ENCODE assay signal across 25 cellular contexts in genomic region chr11:114896594-114896993, GRCh38.
DNase-seq lines count a peak whose midpoint lies in the region; ATAC-seq, FAIRE-seq and TF ChIP-seq lines count a peak whose summit lies in the region.
"Had no signal": no experiment of that assay in that cellular context is flagged by ENCODE, and none has a peak within 500 bp of the region (broad histone marks: within the 10 kb centered on the region; RNA-seq: fewer than 3 reads in every experiment).

No MANE protein-coding gene starts in this region.

- H4K20me1 ChIP-seq in HepG2 (ENCODE audit: insufficient read depth, low read length): no peaks in the 10 kb centered on the region
- H4K20me1 ChIP-seq in H1 (replicated peaks in 1 of 2; ENCODE audit: control insufficient read depth in 1 of 2, insufficient read depth in 2 of 2, low read length in 2 of 2): peaks cover 0 to 1% of the 10 kb centered on the region in 2 experiments
- H4K20me1 ChIP-seq: BLaER1 had no signal

- no peak for TF ChIP-seq CTCF in HepG2 (CRISPR knock-in tag; IDR thresholded peaks at IDR 0.05)
- no peak for TF ChIP-seq CTCF in right lobe of liver (IDR thresholded peaks at IDR 0.05)
- TF ChIP-seq CTCF in H1 (IDR thresholded peaks at IDR 0.05; ENCODE audit: control extremely low read depth in 1 of 3, insufficient read depth in 1 of 3, low read depth in 1 of 3, low read length in 3 of 3): no peak
- no peak for TF ChIP-seq CTCF in brain microvascular endothelial cell (IDR thresholded peaks at IDR 0.05; ENCODE audit: low read depth, low read length, missing control alignments)
- no peak for TF ChIP-seq CTCF in tibial nerve (IDR thresholded peaks at IDR 0.05)

- H3K23me2 ChIP-seq in H1 (ENCODE audit: low read depth, low read length): no peaks in the 10 kb centered on the region

- H3K36me3 ChIP-seq in HepG2 (replicated peaks in 1 of 2; ENCODE audit: control insufficient read depth in 1 of 2, insufficient read depth in 2 of 2, low read length in 2 of 2) (no peaks in the 10 kb centered on the region), right lobe of liver (no peaks in the 10 kb centered on the region), H1 (ENCODE audit: control insufficient read depth in 2 of 4, insufficient read depth in 4 of 4, low read length in 3 of 4) (no peaks in the 10 kb centered on the region), brain microvascular endothelial cell (replicated peaks) (no peaks in the 10 kb centered on the region), tibial nerve (no peaks in the 10 kb centered on the region)
- H3K36me3 ChIP-seq: BE2C, BLaER1 had no signal

- H3K79me1 ChIP-seq in H1 (ENCODE audit: low read depth, low read length): no peaks in the 10 kb centered on the region

- H2BK5ac ChIP-seq in H1 (ENCODE audit: low read depth, low read length): no peak overlapping the region

- H3K9me3 ChIP-seq in HepG2 (ENCODE audit: low read length): no peaks in the 10 kb centered on the region
- no peaks in the 10 kb centered on the region for H3K9me3 ChIP-seq in right lobe of liver
- H3K9me3 ChIP-seq in H1 (ENCODE audit: insufficient read depth in 2 of 2, low read depth in 1 of 2, low read length in 1 of 2): no peaks in the 10 kb centered on the region
- peaks cover 0 to 27% (median 0%) of the 10 kb centered on the region in 4 donors for H3K9me3 ChIP-seq in tibial nerve
- H3K9me3 ChIP-seq: BE2C had no signal

- H3K4me3 ChIP-seq in HepG2 (replicated peaks in 1 of 3; ENCODE audit: insufficient read depth in 1 of 3, low read depth in 2 of 3, low read length in 3 of 3) (no peak overlapping the region), right lobe of liver (no peak overlapping the region), H1 (ENCODE audit: extremely low read depth in 1 of 4, insufficient read depth in 2 of 4, low read depth in 3 of 4, low read length in 4 of 4) (no peak overlapping the region), brain microvascular endothelial cell (ENCODE audit: low read depth, low read length) (no peak overlapping the region), tibial nerve (no peak overlapping the region)
- H3K4me3 ChIP-seq: BLaER1 had no signal

- H4K5ac ChIP-seq in H1 (ENCODE audit: insufficient read length, low read depth, low read length): no peak overlapping the region

- 0 out of 2 replicates have a peak overlapping the region, but pooled peaks have one; percentile 13 for H2AK5ac ChIP-seq in H1 (ENCODE audit: low read depth, low read length)

- H3K79me2 ChIP-seq in HepG2 (ENCODE audit: insufficient read depth, low read length): no peaks in the 10 kb centered on the region
- no peaks in the 10 kb centered on the region for H3K79me2 ChIP-seq in H1 (ENCODE audit: control insufficient read depth in 1 of 2, insufficient read depth in 2 of 2, low read length in 2 of 2)

- H4K8ac ChIP-seq in H1 (ENCODE audit: extremely low read depth, insufficient read depth, low read length): no peak overlapping the region; the same call in 1 of the 2 replicates

- 0% methylated on average over 4 of the region's 4 CpGs for WGBS in HepG2 (ENCODE audit: low lambda C conversion rate)
- WGBS in right lobe of liver (ENCODE audit: insufficient coverage, low coverage, low lambda C conversion rate, missing lambda C conversion rate): 37% methylated on average over 4 of the region's 4 CpGs
- WGBS in H1 (ENCODE audit: extremely low coverage in 1 of 2, insufficient coverage in 1 of 2, insufficient read length in 1 of 2, insufficient replicate concordance in 2 of 2, low coverage in 1 of 2, low lambda C conversion rate in 2 of 2, missing lambda C conversion rate in 1 of 2), 2 experiments: 90% methylated on average over 4 of the region's 4 CpGs; no CpG with 5 or more reads in 1 of the 2 experiments
- WGBS in tibial nerve, 2 donors: 54 to 67% methylated on average over 4 of the region's 4 CpGs

- no peak overlapping the region for H3K14ac ChIP-seq in H1 (ENCODE audit: insufficient read length)

- DNase-seq in HepG2 (ENCODE audit: low spot score): no peak
- no peak for DNase-seq in right lobe of liver
- peak; percentile 6 for DNase-seq in HT1080 (ENCODE audit: low read depth)
- no peak for DNase-seq in H1 (ENCODE audit: low read depth in 1 of 2, low spot score in 2 of 2)
- no peak for DNase-seq in brain microvascular endothelial cell
- DNase-seq in NCI-H1436 treated with DMSO at 0.1 percent for 48 hours (lab: John Stamatoyannopoulos, UW): no peak
- no peak for DNase-seq in tibial nerve (ENCODE audit: low spot score in 2 of 2)
- DNase-seq: 8988T; ACHN; BE2C; C1 segment of cervical spinal cord; CD4-positive, alpha-beta memory T cell; CD4-positive, CD25-positive, alpha-beta regulatory T cell; CD8-positive, alpha-beta memory T cell; COR-L47; DMS 273 treated with DMSO at 0.1 percent for 48 hours; DMS153; DMS53; DMS79; DND-41; GF-D8 had no signal

- H3K23ac ChIP-seq in H1 (ENCODE audit: insufficient read length): no peak overlapping the region

- H4K91ac ChIP-seq in H1 (replicated peaks; ENCODE audit: insufficient read length, low read length): no peak overlapping the region

- in situ Hi-C loops in HepG2 (cut with HindIII; ENCODE audit: extremely low pct_ligation_motif_present, low pct_unique_long_range_greater_than_20kb) (no loop called here), brain microvascular endothelial cell (cut with HindIII; ENCODE audit: low pct_ligation_motif_present, low sequenced_read_pairs) (no loop called here)

- no peak overlapping the region for H3K56ac ChIP-seq in H1 (replicated peaks; ENCODE audit: insufficient read length, low read depth, low read length)

- TF ChIP-seq POLR2A in HepG2 (IDR thresholded peaks at IDR 0.05; ENCODE audit: insufficient read depth in 1 of 2, low read depth in 2 of 2, low read length in 2 of 2) (no peak), right lobe of liver (IDR thresholded peaks at IDR 0.05) (no peak), H1 (IDR thresholded peaks at IDR 0.05; ENCODE audit: control extremely low read depth in 1 of 2, low read depth in 2 of 2, low read length in 2 of 2) (no peak), tibial nerve (IDR thresholded peaks at IDR 0.05) (no peak)

- POLR2A ChIA-PET in HepG2 (lab: Yijun Ruan, JAX): no interaction called here
- POLR2A ChIA-PET in H1 (lab: Charles Lee; ENCODE audit: partially characterized antibody): no interaction called here

- no peak overlapping the region for H3K4me2 ChIP-seq in HepG2 (ENCODE audit: low read depth, low read length)
- H3K4me2 ChIP-seq in H1 (ENCODE audit: insufficient read depth in 1 of 2, low read depth in 2 of 2, low read length in 2 of 2): no peak overlapping the region
- H3K4me2 ChIP-seq: BLaER1 had no signal

- H2BK20ac ChIP-seq in H1 (ENCODE audit: low read length): no peak overlapping the region

- intact Hi-C loops in HepG2 (cut with micrococcal nuclease; ENCODE audit: unreplicated experiment): no loop called here
- intact Hi-C loops in right lobe of liver (cut with DNase I): loop anchor here in 1 of 2 donors (10.0 kb wide), 1 partner anchor 258 kb away; no protein-coding TSS in a partner anchor

- no peak overlapping the region for H2BK15ac ChIP-seq in H1 (ENCODE audit: low read length)

- ATAC-seq in HepG2 (no peak), right lobe of liver (no peak)

- H2AFZ ChIP-seq in HepG2 (ENCODE audit: low read length): no peak overlapping the region
- no peak overlapping the region for H2AFZ ChIP-seq in H1 (ENCODE audit: low read length)

- H3K27me3 ChIP-seq in HepG2 (ENCODE audit: control insufficient read depth in 1 of 2, insufficient read depth in 2 of 2, low read length in 2 of 2) (no peaks in the 10 kb centered on the region; a peak in 1 of 5 replicates), right lobe of liver (no peaks in the 10 kb centered on the region), H1 (replicated peaks in 1 of 4; ENCODE audit: control insufficient read depth in 3 of 4, extremely low read depth in 1 of 4, insufficient read depth in 3 of 4, low read length in 3 of 4) (no peaks in the 10 kb centered on the region), brain microvascular endothelial cell (replicated peaks) (no peaks in the 10 kb centered on the region), tibial nerve (no peaks in the 10 kb centered on the region)
- H3K27me3 ChIP-seq: BE2C, BLaER1 had no signal

- CTCF ChIA-PET in HepG2 (lab: Yijun Ruan, JAX; ENCODE audit: low intra/inter-chr PET ratio, low total read pairs) (no interaction called here), H1 (lab: Charles Lee; ENCODE audit: partially characterized antibody) (interaction anchor here (0.9 to 1.4 kb wide), 2 partner anchors 13 to 122 kb away, joined by 4 to 7 read pairs; no protein-coding TSS in a partner anchor)

- no peak overlapping the region for H2BK120ac ChIP-seq in H1 (replicated peaks; ENCODE audit: low read depth, low read length)

- no peak overlapping the region for H3K18ac ChIP-seq in H1 (ENCODE audit: extremely low read depth, low read length)

- BruUV-seq in HepG2 (replicated peaks; lab: Mats Ljungman, UMichigan): no TSS peak

- H3K9ac ChIP-seq in HepG2 (ENCODE audit: insufficient read depth, low read depth, low read length) (no peak overlapping the region), H1 (replicated peaks in 1 of 4; ENCODE audit: extremely low read depth in 1 of 4, low read depth in 3 of 4, low read length in 3 of 4) (no peak overlapping the region)
- H3K9ac ChIP-seq: BLaER1 had no signal

- H2BK12ac ChIP-seq in H1 (ENCODE audit: low read depth, low read length): peak overlapping the region; percentile 9; the same call in 1 of the 2 replicates

- no peak for TF ChIP-seq RAD21 in HepG2 (CRISPR knock-in tag; IDR thresholded peaks at IDR 0.05)
- TF ChIP-seq RAD21 in H1 (IDR thresholded peaks at IDR 0.05 in 1 of 2, conservative IDR thresholded peaks at IDR 0.05 in 1 of 2; ENCODE audit: low read depth in 2 of 2, low read length in 2 of 2): no peak

- TF ChIP-seq EP300 in HepG2 (IDR thresholded peaks at IDR 0.05; ENCODE audit: low read depth in 2 of 2, low read length in 2 of 2): no peak
- no peak for TF ChIP-seq EP300 in HepG2 (CRISPR knock-in tag; IDR thresholded peaks at IDR 0.05; ENCODE audit: borderline replicate concordance)
- no peak for TF ChIP-seq EP300 in H1 (IDR thresholded peaks at IDR 0.05; ENCODE audit: borderline replicate concordance in 1 of 2, low read depth in 2 of 2, low read length in 2 of 2)
- no peak for TF ChIP-seq EP300 in tibial nerve (IDR thresholded peaks at IDR 0.05)

- H3K4me1 ChIP-seq in HepG2 (ENCODE audit: insufficient read depth, low read length) (no peaks in the 10 kb centered on the region), right lobe of liver (no peaks in the 10 kb centered on the region), H1 (replicated peaks in 1 of 4; ENCODE audit: control insufficient read depth in 3 of 4, insufficient read depth in 4 of 4, low read length in 3 of 4) (no peaks in the 10 kb centered on the region), tibial nerve (no peaks in the 10 kb centered on the region)
- H3K4me1 ChIP-seq: BE2C had no signal

- H3K27ac ChIP-seq in HepG2 (ENCODE audit: extremely low read length, insufficient read depth, low read length) (no peak overlapping the region), right lobe of liver (no peak overlapping the region), H1 (ENCODE audit: low read depth, low read length) (no peak overlapping the region), brain microvascular endothelial cell (no peak overlapping the region), tibial nerve (no peak overlapping the region)
- H3K27ac ChIP-seq: BLaER1 had no signal

- H3K4ac ChIP-seq in H1 (replicated peaks; ENCODE audit: insufficient read length, low read depth, low read length): no peak overlapping the region

- FAIRE-seq in HepG2 (lab: Jason Lieb, UNC) (no peak), H1 (lab: Jason Lieb, UNC) (no peak)
- FAIRE-seq: A204.1, G401.6, GM12891 had no signal
